29 cellular contexts compared by ENCODE assay signal in the genomic region with DNA sequence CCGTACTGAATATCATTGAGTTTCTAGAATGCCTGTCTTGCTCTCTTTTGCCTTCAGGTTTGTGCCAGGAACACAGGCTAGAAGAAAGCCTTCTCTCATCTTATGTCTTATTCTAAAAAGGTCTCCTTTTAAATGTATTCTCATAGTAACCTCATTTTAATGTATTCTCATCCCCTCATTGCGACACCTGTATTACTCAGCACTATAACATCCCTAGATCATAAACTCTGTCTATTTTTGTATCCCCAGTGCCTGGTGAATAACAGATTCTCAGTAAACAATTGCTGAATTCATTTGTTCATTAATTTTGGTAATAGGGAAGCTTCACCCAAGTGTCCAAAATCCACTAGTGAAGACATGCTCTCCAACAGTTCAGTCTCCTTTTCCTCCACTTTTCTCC. TPM values are rescaled to one million over a fixed set of nuclear protein-coding genes. Genes with fewer than 3 reads are reported as not detected.
DNase-seq lines count a peak whose midpoint lies in the region; ATAC-seq lines count a peak whose summit lies in the region.
"Had no signal": no experiment of that assay in that cellular context is flagged by ENCODE, and none has a peak within 500 bp of the region (broad histone marks: within the 10 kb centered on the region; RNA-seq: fewer than 3 reads in every experiment).

No MANE protein-coding gene starts in this region.

- no peak overlapping the region for H3K9ac ChIP-seq in adipocyte (ENCODE audit: low read length)
- no peak overlapping the region for H3K9ac ChIP-seq in mesendoderm (ENCODE audit: low read length)
- H3K9ac ChIP-seq: BLaER1, SK-N-SH had no signal

- no peak overlapping the region for H3K4ac ChIP-seq in mesendoderm (ENCODE audit: low read depth, low read length)

- no peaks in the 10 kb centered on the region for H3K4me1 Mint-ChIP-seq in activated T-cell treated with anti-CD3 and anti-CD28 coated beads, Interleukin-2, amount 50 U/mL, for 72 hours (ENCODE audit: low read depth)
- no peaks in the 10 kb centered on the region for H3K4me1 Mint-ChIP-seq in activated T-cell treated with anti-CD3 and anti-CD28 coated beads, Interleukin-2, amount 50 U/mL, for 24 hours (ENCODE audit: low read depth)
- H3K4me1 Mint-ChIP-seq: activated CD4-positive, alpha-beta memory T cell treated with anti-CD3 and anti-CD28 coated beads, Interleukin-2, amount 10 ng/mL, durations not matched to agents 7 days and 5 days; stimulated activated naive CD8-positive, alpha-beta T cell treated with anti-CD3 and anti-CD28 coated beads, Interleukin-15, amount 100 ng/mL, for 72 hours had no signal

- no peak overlapping the region for H2BK15ac ChIP-seq in mesendoderm (replicated peaks; ENCODE audit: low read depth)

- H3K18ac ChIP-seq in mesendoderm (ENCODE audit: low read length): no peak overlapping the region

- H3K4me2 ChIP-seq in mesendoderm (ENCODE audit: low read length): no peak overlapping the region
- H3K4me2 ChIP-seq: BLaER1, SK-N-SH, smooth muscle cell had no signal

- H2BK5ac ChIP-seq in mesendoderm (ENCODE audit: low read length): no peak overlapping the region

- peaks cover 3 to 5% of the 10 kb centered on the region in 2 donors for H3K9me3 Mint-ChIP-seq in activated T-cell treated with anti-CD3 and anti-CD28 coated beads, Interleukin-2, amount 50 U/mL, for 72 hours
- peaks cover 7% of the 10 kb centered on the region for H3K9me3 Mint-ChIP-seq in activated T-cell treated with anti-CD3 and anti-CD28 coated beads, Interleukin-2, amount 50 U/mL, for 24 hours
- H3K9me3 Mint-ChIP-seq: activated naive CD4-positive, alpha-beta T cell treated with anti-CD3 and anti-CD28 coated beads for 36 hours; HFFc6 had no signal

- no peaks in the 10 kb centered on the region for H3K36me3 ChIP-seq in adipocyte (ENCODE audit: control insufficient read depth, insufficient read depth, low read length, severe bottlenecking)
- H3K36me3 ChIP-seq in mesendoderm (ENCODE audit: control insufficient read depth, insufficient read depth, low read length): no peaks in the 10 kb centered on the region
- H3K36me3 ChIP-seq: BLaER1, esophagus squamous epithelium, heart left ventricle had no signal

- H3K27ac Mint-ChIP-seq in activated T-cell treated with anti-CD3 and anti-CD28 coated beads, Interleukin-2, amount 50 U/mL, for 72 hours: peak overlapping the region; percentile 6
- H3K27ac Mint-ChIP-seq in activated T-cell treated with anti-CD3 and anti-CD28 coated beads, Interleukin-2, amount 50 U/mL, for 24 hours: no peak overlapping the region
- H3K27ac Mint-ChIP-seq: activated CD4-positive, alpha-beta memory T cell treated with anti-CD3 and anti-CD28 coated beads, Interleukin-2, amount 10 ng/mL, durations not matched to agents 7 days and 5 days; activated naive CD4-positive, alpha-beta T cell treated with anti-CD3 and anti-CD28 coated beads for 36 hours; HFFc6; IgD-negative memory B cell; stimulated activated naive CD8-positive, alpha-beta T cell treated with anti-CD3 and anti-CD28 coated beads, Interleukin-15, amount 100 ng/mL, for 72 hours; T-helper 2 cell treated with Interferon-gamma antibody and Interleukin-4, amounts not matched to agents 5 μg/mL and 100 μg/mL, for 36 hours had no signal

- no peaks in the 10 kb centered on the region for H3K27me3 Mint-ChIP-seq in activated T-cell treated with anti-CD3 and anti-CD28 coated beads, Interleukin-2, amount 50 U/mL, for 72 hours (ENCODE audit: low read depth)
- no peaks in the 10 kb centered on the region for H3K27me3 Mint-ChIP-seq in activated T-cell treated with anti-CD3 and anti-CD28 coated beads, Interleukin-2, amount 50 U/mL, for 24 hours
- H3K27me3 Mint-ChIP-seq: activated CD4-positive, alpha-beta memory T cell treated with anti-CD3 and anti-CD28 coated beads, Interleukin-2, amount 10 ng/mL, durations not matched to agents 7 days and 5 days; IgD-negative memory B cell; stimulated activated naive CD8-positive, alpha-beta T cell treated with anti-CD3 and anti-CD28 coated beads, Interleukin-15, amount 100 ng/mL, for 72 hours had no signal

- no peak overlapping the region for H4K8ac ChIP-seq in mesendoderm (ENCODE audit: low read depth, low read length)

- no peak overlapping the region for H3K56ac ChIP-seq in mesendoderm (ENCODE audit: low read length)

- no peak overlapping the region for H2AK5ac ChIP-seq in mesendoderm (ENCODE audit: low read length)

- H3K79me2 ChIP-seq in mesendoderm (ENCODE audit: control insufficient read depth, insufficient read depth, low read length): no peaks in the 10 kb centered on the region

- WGBS in mesendoderm (ENCODE audit: extremely low coverage, insufficient coverage, low lambda C conversion rate): no CpG with 5 or more reads among the region's 2 CpGs

- no peak overlapping the region for H3K23ac ChIP-seq in mesendoderm (ENCODE audit: low read length)

- no peak for DNase-seq in activated T-cell treated with anti-CD3 and anti-CD28 coated beads, Interleukin-2, amount 50 U/mL, for 72 hours
- DNase-seq in activated T-cell treated with anti-CD3 and anti-CD28 coated beads, Interleukin-2, amount 50 U/mL, for 24 hours: no peak
- DNase-seq in adipocyte (ENCODE audit: low read depth): peak; percentile 39
- DNase-seq in iris pigment epithelial cell (ENCODE audit: low read depth): peak; percentile 50
- DNase-seq in mesendoderm: no peak
- DNase-seq in NCI-H1105 treated with DMSO at 0.1 percent for 48 hours (lab: John Stamatoyannopoulos, UW): no peak
- DNase-seq in GM03348 (ENCODE audit: low spot score): no peak
- DNase-seq: activated CD4-positive, alpha-beta memory T cell treated with anti-CD3 and anti-CD28 coated beads, Interleukin-2, amount 10 ng/mL, durations not matched to agents 7 days and 5 days; activated naive CD4-positive, alpha-beta T cell treated with anti-CD3 and anti-CD28 coated beads for 36 hours; activated T-cell treated with anti-CD3 and anti-CD28 coated beads, Interleukin-2, amount 50 U/mL, for 1 hour; anterior cingulate cortex; effector CD4-positive, alpha-beta T cell; esophagus squamous epithelium; heart left ventricle; HFFc6; left ventricle myocardium superior; NCI-H1694 treated with DMSO at 0.1 percent for 48 hours; NCI-H2227 treated with DMSO at 0.1 percent for 48 hours; NCI-H82; SK-N-SH; stimulated activated CD4-positive, alpha-beta T cell treated with anti-CD3 and anti-CD28 coated beads, Interleukin-4, amount 100 ng/mL, for 24 hours; stimulated activated naive CD8-positive, alpha-beta T cell treated with anti-CD3 and anti-CD28 coated beads, Interleukin-15, amount 100 ng/mL, for 72 hours; trophoblast cell had no signal

- H3K27ac ChIP-seq in mesendoderm (ENCODE audit: low read depth, low read length): no peak overlapping the region
- H3K27ac ChIP-seq: BLaER1, esophagus squamous epithelium, heart left ventricle had no signal

- H3K4me1 ChIP-seq in adipocyte (ENCODE audit: control insufficient read depth, insufficient read depth, low read length): peaks cover 15% of the 10 kb centered on the region
- no peaks in the 10 kb centered on the region for H3K4me1 ChIP-seq in mesendoderm (ENCODE audit: control insufficient read depth, low read depth, low read length)
- H3K4me1 ChIP-seq: BLaER1, esophagus squamous epithelium had no signal

- no peak overlapping the region for H3K4me3 ChIP-seq in adipocyte (ENCODE audit: low read length)
- no peak overlapping the region for H3K4me3 ChIP-seq in mesendoderm (ENCODE audit: low read length)
- H3K4me3 ChIP-seq: BLaER1, esophagus squamous epithelium, heart left ventricle, smooth muscle cell had no signal

- no peaks in the 10 kb centered on the region for H3K27me3 ChIP-seq in adipocyte (replicated peaks; ENCODE audit: control insufficient read depth, insufficient read depth, low read length)
- no peaks in the 10 kb centered on the region for H3K27me3 ChIP-seq in mesendoderm (ENCODE audit: insufficient read depth, low read length, poor library complexity)
- H3K27me3 ChIP-seq: BLaER1, esophagus squamous epithelium, heart left ventricle had no signal

- peaks cover 7% of the 10 kb centered on the region for H3K9me3 ChIP-seq in adipocyte (ENCODE audit: control insufficient read depth, low read length)
- H3K9me3 ChIP-seq: esophagus squamous epithelium, SK-N-SH had no signal

- no peak overlapping the region for H4K5ac ChIP-seq in mesendoderm (ENCODE audit: low read length)

- H3K36me3 Mint-ChIP-seq in activated T-cell treated with anti-CD3 and anti-CD28 coated beads, Interleukin-2, amount 50 U/mL, for 72 hours (ENCODE audit: insufficient read depth in 2 of 2): peaks cover 0 to 3% of the 10 kb centered on the region in 2 donors
- H3K36me3 Mint-ChIP-seq in activated T-cell treated with anti-CD3 and anti-CD28 coated beads, Interleukin-2, amount 50 U/mL, for 24 hours (ENCODE audit: low read depth): no peaks in the 10 kb centered on the region
- H3K36me3 Mint-ChIP-seq: IgD-negative memory B cell had no signal

- ATAC-seq in activated T-cell treated with anti-CD3 and anti-CD28 coated beads, Interleukin-2, amount 50 U/mL, for 72 hours (replicated peaks in 1 of 2): no peak
- ATAC-seq in HG02973 (IDR thresholded peaks at IDR 0.05; ENCODE audit: unreplicated experiment): no peak
- ATAC-seq: heart left ventricle; left ventricle myocardium superior; stimulated activated naive CD8-positive, alpha-beta T cell treated with anti-CD3 and anti-CD28 coated beads, Interleukin-15, amount 100 ng/mL, for 72 hours had no signal

- no peak overlapping the region for H3K4me3 Mint-ChIP-seq in activated T-cell treated with anti-CD3 and anti-CD28 coated beads, Interleukin-2, amount 50 U/mL, for 72 hours
- no peak overlapping the region for H3K4me3 Mint-ChIP-seq in activated T-cell treated with anti-CD3 and anti-CD28 coated beads, Interleukin-2, amount 50 U/mL, for 24 hours
- H3K4me3 Mint-ChIP-seq: activated CD4-positive, alpha-beta memory T cell treated with anti-CD3 and anti-CD28 coated beads, Interleukin-2, amount 10 ng/mL, durations not matched to agents 7 days and 5 days; activated naive CD4-positive, alpha-beta T cell treated with anti-CD3 and anti-CD28 coated beads for 36 hours; HFFc6; IgD-negative memory B cell; stimulated activated naive CD8-positive, alpha-beta T cell treated with anti-CD3 and anti-CD28 coated beads, Interleukin-15, amount 100 ng/mL, for 72 hours; T-helper 2 cell treated with Interferon-gamma antibody and Interleukin-4, amounts not matched to agents 5 μg/mL and 100 μg/mL, for 36 hours had no signal

- H3K79me1 ChIP-seq in mesendoderm (ENCODE audit: low read length): no peaks in the 10 kb centered on the region

- no peak overlapping the region for H2BK120ac ChIP-seq in mesendoderm (ENCODE audit: low read depth, low read length)

RNA-seq across cellular contexts. Expression of a gene that starts 8.8 kb away (rescaled TPM):
- total RNA-seq in activated T-cell treated with anti-CD3 and anti-CD28 coated beads, Interleukin-2, amount 50 U/mL, for 72 hours: not detected
- polyA plus RNA-seq in mesendoderm (2013, experiment 1 of 2): 0.03 TPM
- 0.03 TPM for polyA plus RNA-seq in mesendoderm (2013, experiment 2 of 2)
- total RNA-seq: activated naive CD4-positive, alpha-beta T cell treated with anti-CD3 and anti-CD28 coated beads for 36 hours; M059J; smooth muscle cell had no signal
- polyA plus RNA-seq: smooth muscle cell had no signal

Comparison
In these comparisons a context has a peak if more than half of its experiments do, and no peak if none do; other contexts are left out.
1. DNase-seq: peak in adipocyte (single experiment) and iris pigment epithelial cell (single experiment); none in activated T-cell treated with anti-CD3 and anti-CD28 coated beads, Interleukin-2, amount 50 U/mL, for 72 hours (0 of 2), activated T-cell treated with anti-CD3 and anti-CD28 coated beads, Interleukin-2, amount 50 U/mL, for 24 hours (single experiment), mesendoderm (single experiment), NCI-H1105 treated with DMSO at 0.1 percent for 48 hours (single experiment) and GM03348 (single experiment).